25 cellular contexts compared by ENCODE assay signal in the genomic region with DNA sequence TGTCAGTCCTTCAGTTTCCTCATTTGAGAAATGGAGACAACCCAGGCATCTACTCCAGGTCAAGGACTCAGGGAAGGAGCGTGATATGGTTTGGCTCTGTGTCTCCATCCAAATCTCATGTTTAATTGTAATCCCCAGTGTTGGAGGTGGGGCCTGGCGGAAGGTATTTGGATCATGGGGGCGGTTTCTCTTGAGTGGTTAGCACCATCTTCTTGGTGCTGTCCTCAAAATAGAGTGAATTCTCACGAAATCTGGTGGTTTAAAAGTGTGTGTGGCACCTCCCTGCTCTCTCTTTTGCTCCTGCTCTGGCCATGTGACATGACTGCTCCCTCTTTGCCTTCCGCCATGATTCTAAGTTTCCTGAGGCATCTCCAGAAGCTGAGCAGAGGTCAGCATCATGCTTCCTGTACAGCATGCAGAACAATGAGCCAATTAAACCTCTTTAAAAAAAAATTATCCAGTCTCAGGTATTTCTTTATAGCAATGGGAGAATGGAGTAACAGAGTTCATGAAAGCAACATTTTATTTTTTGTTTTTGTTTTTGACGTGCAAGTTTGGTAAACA. TPM values are rescaled to one million over a fixed set of nuclear protein-coding genes. Genes with fewer than 3 reads are reported as not detected.
"Had no signal": no experiment of that assay in that cellular context is flagged by ENCODE, and none has a peak within 500 bp of the region (broad histone marks: within the 10 kb centered on the region; RNA-seq: fewer than 3 reads in every experiment).

No MANE protein-coding gene starts in this region.

- H3K4me3 ChIP-seq: gastroesophageal sphincter, heart left ventricle, mucosa of descending colon, neural progenitor cell, suprapubic skin, transverse colon, uterus had no signal

- H3K4me3 Mint-ChIP-seq: activated CD8-positive, alpha-beta T cell treated with anti-CD3 and anti-CD28 coated beads for 36 hours; activated naive CD8-positive, alpha-beta T cell treated with anti-CD3 and anti-CD28 coated beads, Interleukin-2, amount 10 ng/mL, durations not matched to agents 7 days and 5 days; naive thymus-derived CD4-positive, alpha-beta T cell; neural progenitor cell; stimulated activated naive CD8-positive, alpha-beta T cell treated with anti-CD3 and anti-CD28 coated beads, Interleukin-15, amount 100 ng/mL, for 72 hours; T-helper 2 cell treated with Interferon-gamma antibody and Interleukin-4, amounts not matched to agents 5 μg/mL and 100 μg/mL, for 36 hours had no signal

- ATAC-seq: activated CD8-positive, alpha-beta T cell treated with anti-CD3 and anti-CD28 coated beads for 36 hours; gastroesophageal sphincter; heart left ventricle; left ventricle myocardium superior; naive thymus-derived CD4-positive, alpha-beta T cell; stimulated activated naive CD8-positive, alpha-beta T cell treated with anti-CD3 and anti-CD28 coated beads, Interleukin-15, amount 100 ng/mL, for 72 hours had no signal

- H2AFZ ChIP-seq: neural progenitor cell had no signal

- H3K4me1 ChIP-seq: gastroesophageal sphincter had no signal

- H3K27me3 ChIP-seq: brain microvascular endothelial cell, heart left ventricle, neural progenitor cell, transverse colon, uterus had no signal

- H3K9me3 Mint-ChIP-seq: activated CD8-positive, alpha-beta T cell treated with anti-CD3 and anti-CD28 coated beads for 36 hours; activated naive CD8-positive, alpha-beta T cell treated with anti-CD3 and anti-CD28 coated beads, Interleukin-2, amount 10 ng/mL, durations not matched to agents 7 days and 5 days; activated T-helper 2 cell treated with anti-CD3 and anti-CD28 coated beads, Interferon-gamma antibody, Interleukin-2, Interleukin-4, amounts not matched to agents 10 μg/mL and 5 μg/mL and 100 μg/mL, durations not matched to agents 14 hours and 24 hours and 36 hours; neural progenitor cell; stimulated activated naive CD8-positive, alpha-beta T cell treated with anti-CD3 and anti-CD28 coated beads, Interleukin-15, amount 100 ng/mL, for 72 hours; T-helper 2 cell treated with Interferon-gamma antibody and Interleukin-4, amounts not matched to agents 5 μg/mL and 100 μg/mL, for 36 hours had no signal

- H3K36me3 Mint-ChIP-seq: activated naive CD8-positive, alpha-beta T cell treated with anti-CD3 and anti-CD28 coated beads, Interleukin-2, amount 10 ng/mL, durations not matched to agents 7 days and 5 days; naive thymus-derived CD4-positive, alpha-beta T cell; neural progenitor cell had no signal

- DNase-seq: activated CD4-positive, alpha-beta T cell treated with anti-CD3 and anti-CD28 coated beads for 4 hours; activated CD8-positive, alpha-beta T cell treated with anti-CD3 and anti-CD28 coated beads for 36 hours; activated naive CD4-positive, alpha-beta T cell treated with Interleukin-2 at 50 U/mL for 16 hours; activated naive CD8-positive, alpha-beta T cell treated with anti-CD3 and anti-CD28 coated beads, Interleukin-2, amount 10 ng/mL, durations not matched to agents 7 days and 5 days; activated T-cell treated with anti-CD3 and anti-CD28 coated beads, Interleukin-2, amount 50 U/mL, for 1 hour; anterior cingulate cortex; brain microvascular endothelial cell; central memory CD4-positive, alpha-beta T cell; effector CD4-positive, alpha-beta T cell; heart left ventricle; kidney glomerular epithelial cell; left ventricle myocardium superior; mucosa of descending colon; naive thymus-derived CD4-positive, alpha-beta T cell; stimulated activated naive CD8-positive, alpha-beta T cell treated with anti-CD3 and anti-CD28 coated beads, Interleukin-15, amount 100 ng/mL, for 72 hours; transverse colon; uterus had no signal

- H3K9ac ChIP-seq: neural progenitor cell had no signal

- H3K4me2 ChIP-seq: neural progenitor cell had no signal

- H3K9me3 ChIP-seq: gastroesophageal sphincter, heart left ventricle, mucosa of descending colon, suprapubic skin, transverse colon, uterus had no signal

- H3K27ac ChIP-seq: brain microvascular endothelial cell, gastroesophageal sphincter, heart left ventricle, neural progenitor cell, suprapubic skin, transverse colon, uterus had no signal

- H3K36me3 ChIP-seq: brain microvascular endothelial cell, gastroesophageal sphincter, heart left ventricle, neural progenitor cell, suprapubic skin, transverse colon, uterus had no signal

- H3K4me1 Mint-ChIP-seq: activated naive CD8-positive, alpha-beta T cell treated with anti-CD3 and anti-CD28 coated beads, Interleukin-2, amount 10 ng/mL, durations not matched to agents 7 days and 5 days; stimulated activated naive CD8-positive, alpha-beta T cell treated with anti-CD3 and anti-CD28 coated beads, Interleukin-15, amount 100 ng/mL, for 72 hours had no signal

- FAIRE-seq: colon, TTC549 had no signal

- H3K27ac Mint-ChIP-seq: activated CD8-positive, alpha-beta T cell treated with anti-CD3 and anti-CD28 coated beads for 36 hours; activated naive CD8-positive, alpha-beta T cell treated with anti-CD3 and anti-CD28 coated beads, Interleukin-2, amount 10 ng/mL, durations not matched to agents 7 days and 5 days; activated T-helper 2 cell treated with anti-CD3 and anti-CD28 coated beads, Interferon-gamma antibody, Interleukin-2, Interleukin-4, amounts not matched to agents 10 μg/mL and 5 μg/mL and 100 μg/mL, durations not matched to agents 14 hours and 24 hours and 36 hours; naive thymus-derived CD4-positive, alpha-beta T cell; neural progenitor cell; progenitor cell of endocrine pancreas; T-helper 2 cell treated with Interferon-gamma antibody and Interleukin-4, amounts not matched to agents 5 μg/mL and 100 μg/mL, for 36 hours had no signal

RNA-seq across cellular contexts. Expression of a gene that starts 30.0 kb away (rescaled TPM):
- total RNA-seq: activated CD8-positive, alpha-beta T cell treated with anti-CD3 and anti-CD28 coated beads for 36 hours had no signal
- polyA plus RNA-seq: naive thymus-derived CD4-positive, alpha-beta T cell had no signal
